In genomic region chr3:54355795-54356194, GRCh38 we compare ENCODE assay signal across 19 cellular contexts.
"Had no signal": no experiment of that assay in that cellular context is flagged by ENCODE, and none has a peak within 500 bp of the region (broad histone marks: within the 10 kb centered on the region; RNA-seq: fewer than 3 reads in every experiment).

No MANE protein-coding gene starts in this region.

- H3K4me3 ChIP-seq: cardiac muscle cell, lung, prostate gland, right atrium auricular region, skin epidermis, uterus had no signal

- H3K4me1 ChIP-seq: prostate gland had no signal

- H3K27me3 ChIP-seq: cardiac muscle cell, right atrium auricular region, uterus had no signal

- H3K4me1 Mint-ChIP-seq: activated CD4-positive, alpha-beta memory T cell treated with anti-CD3 and anti-CD28 coated beads, Interleukin-2, amount 10 ng/mL, durations not matched to agents 7 days and 5 days; activated CD4-positive, alpha-beta T cell treated with anti-CD3 and anti-CD28 coated beads, Interleukin-2, amount 10 ng/mL, durations not matched to agents 24 days and 14 days; activated CD8-positive, alpha-beta memory T cell treated with anti-CD3 and anti-CD28 coated beads, Interleukin-2, amount 10 ng/mL, durations not matched to agents 7 days and 5 days; activated naive CD8-positive, alpha-beta T cell treated with anti-CD3 and anti-CD28 coated beads, Interleukin-2, amount 50 U/mL, for 24 hours; naive thymus-derived CD4-positive, alpha-beta T cell; stimulated activated memory B cell treated with anti-CD40 and anti-IgM and Interleukin-4, amounts not matched to agents 10 μg/mL and 1 μg/mL and 100 μg/mL, for 72 hours had no signal

- H3K36me3 Mint-ChIP-seq: activated CD8-positive, alpha-beta memory T cell treated with anti-CD3 and anti-CD28 coated beads, Interleukin-2, amount 10 ng/mL, durations not matched to agents 7 days and 5 days; stimulated activated memory B cell treated with anti-CD40 and anti-IgM and Interleukin-4, amounts not matched to agents 10 μg/mL and 1 μg/mL and 100 μg/mL, for 72 hours had no signal

- ATAC-seq: activated CD8-positive, alpha-beta memory T cell treated with anti-CD3 and anti-CD28 coated beads, Interleukin-2, amount 10 ng/mL, durations not matched to agents 7 days and 5 days; activated naive CD8-positive, alpha-beta T cell treated with anti-CD3 and anti-CD28 coated beads, Interleukin-2, amount 50 U/mL, for 24 hours; naive thymus-derived CD4-positive, alpha-beta T cell; stimulated activated memory B cell treated with anti-CD40 and anti-IgM and Interleukin-4, amounts not matched to agents 10 μg/mL and 1 μg/mL and 100 μg/mL, for 72 hours had no signal

- DNase-seq: activated CD4-positive, alpha-beta memory T cell treated with anti-CD3 and anti-CD28 coated beads, Interleukin-2, amount 10 ng/mL, durations not matched to agents 7 days and 5 days; activated CD4-positive, alpha-beta T cell treated with anti-CD3 and anti-CD28 coated beads, Interleukin-2, amount 10 ng/mL, durations not matched to agents 24 days and 14 days; activated CD8-positive, alpha-beta memory T cell treated with anti-CD3 and anti-CD28 coated beads, Interleukin-2, amount 10 ng/mL, durations not matched to agents 7 days and 5 days; activated gamma-delta T cell; activated naive CD4-positive, alpha-beta T cell treated with anti-CD3 and anti-CD28 coated beads, Interleukin-2, amount 50 U/mL, for 16 hours; activated naive CD8-positive, alpha-beta T cell treated with anti-CD3 and anti-CD28 coated beads, Interleukin-2, amount 50 U/mL, for 24 hours; activated T-cell treated with anti-CD3 and anti-CD28 coated beads for 4 hours; cortex of kidney; naive thymus-derived CD4-positive, alpha-beta T cell; stimulated activated CD4-positive, alpha-beta T cell treated with anti-CD3 and anti-CD28 coated beads, Interleukin-2, amount 100 ng/mL, for 24 hours; trophoblast cell; uterus had no signal

- H3K9me3 Mint-ChIP-seq: activated CD4-positive, alpha-beta T cell treated with anti-CD3 and anti-CD28 coated beads, Interleukin-2, amount 10 ng/mL, durations not matched to agents 24 days and 14 days; activated naive CD8-positive, alpha-beta T cell treated with anti-CD3 and anti-CD28 coated beads, Interleukin-2, amount 50 U/mL, for 24 hours; activated T-helper 1 cell treated with anti-CD3 and anti-CD28 coated beads, Interleukin-12 subunit alpha, Interleukin-12 subunit beta, Interleukin-2, Interleukin-4 antibody, amounts not matched to agents 30 ng/mL and 10 ng/mL and 1 ng/mL, durations not matched to agents 14 hours and 24 hours and 36 hours; stimulated activated memory B cell treated with anti-CD40 and anti-IgM and Interleukin-4, amounts not matched to agents 10 μg/mL and 1 μg/mL and 100 μg/mL, for 72 hours had no signal

- H3K27me3 Mint-ChIP-seq: activated CD4-positive, alpha-beta memory T cell treated with anti-CD3 and anti-CD28 coated beads, Interleukin-2, amount 10 ng/mL, durations not matched to agents 7 days and 5 days; activated CD4-positive, alpha-beta T cell treated with anti-CD3 and anti-CD28 coated beads, Interleukin-2, amount 10 ng/mL, durations not matched to agents 24 days and 14 days; activated CD8-positive, alpha-beta memory T cell treated with anti-CD3 and anti-CD28 coated beads, Interleukin-2, amount 10 ng/mL, durations not matched to agents 7 days and 5 days; stimulated activated memory B cell treated with anti-CD40 and anti-IgM and Interleukin-4, amounts not matched to agents 10 μg/mL and 1 μg/mL and 100 μg/mL, for 72 hours had no signal

- H3K27ac Mint-ChIP-seq: activated CD4-positive, alpha-beta memory T cell treated with anti-CD3 and anti-CD28 coated beads, Interleukin-2, amount 10 ng/mL, durations not matched to agents 7 days and 5 days; activated CD4-positive, alpha-beta T cell treated with anti-CD3 and anti-CD28 coated beads, Interleukin-2, amount 10 ng/mL, durations not matched to agents 24 days and 14 days; activated CD8-positive, alpha-beta memory T cell treated with anti-CD3 and anti-CD28 coated beads, Interleukin-2, amount 10 ng/mL, durations not matched to agents 7 days and 5 days; activated naive CD8-positive, alpha-beta T cell treated with anti-CD3 and anti-CD28 coated beads, Interleukin-2, amount 50 U/mL, for 24 hours; activated T-helper 1 cell treated with anti-CD3 and anti-CD28 coated beads, Interleukin-12 subunit alpha, Interleukin-12 subunit beta, Interleukin-2, Interleukin-4 antibody, amounts not matched to agents 30 ng/mL and 10 ng/mL and 1 ng/mL, durations not matched to agents 14 hours and 24 hours and 36 hours; naive thymus-derived CD4-positive, alpha-beta T cell; stimulated activated memory B cell treated with anti-CD40 and anti-IgM and Interleukin-4, amounts not matched to agents 10 μg/mL and 1 μg/mL and 100 μg/mL, for 72 hours had no signal

- H3K4me3 Mint-ChIP-seq: activated CD4-positive, alpha-beta memory T cell treated with anti-CD3 and anti-CD28 coated beads, Interleukin-2, amount 10 ng/mL, durations not matched to agents 7 days and 5 days; activated CD4-positive, alpha-beta T cell treated with anti-CD3 and anti-CD28 coated beads, Interleukin-2, amount 10 ng/mL, durations not matched to agents 24 days and 14 days; activated CD8-positive, alpha-beta memory T cell treated with anti-CD3 and anti-CD28 coated beads, Interleukin-2, amount 10 ng/mL, durations not matched to agents 7 days and 5 days; activated naive CD8-positive, alpha-beta T cell treated with anti-CD3 and anti-CD28 coated beads, Interleukin-2, amount 50 U/mL, for 24 hours; activated T-helper 1 cell treated with anti-CD3 and anti-CD28 coated beads, Interleukin-12 subunit alpha, Interleukin-12 subunit beta, Interleukin-2, Interleukin-4 antibody, amounts not matched to agents 30 ng/mL and 10 ng/mL and 1 ng/mL, durations not matched to agents 14 hours and 24 hours and 36 hours; naive thymus-derived CD4-positive, alpha-beta T cell; stimulated activated memory B cell treated with anti-CD40 and anti-IgM and Interleukin-4, amounts not matched to agents 10 μg/mL and 1 μg/mL and 100 μg/mL, for 72 hours had no signal

- H3K36me3 ChIP-seq: cardiac muscle cell, prostate gland, right atrium auricular region, uterus had no signal

- H3K9me3 ChIP-seq: prostate gland, right atrium auricular region, uterus had no signal

- H3K27ac ChIP-seq: cardiac muscle cell, prostate gland, uterus had no signal
